Comparison of ENCODE assay signal across 23 cellular contexts in the genomic region with DNA sequence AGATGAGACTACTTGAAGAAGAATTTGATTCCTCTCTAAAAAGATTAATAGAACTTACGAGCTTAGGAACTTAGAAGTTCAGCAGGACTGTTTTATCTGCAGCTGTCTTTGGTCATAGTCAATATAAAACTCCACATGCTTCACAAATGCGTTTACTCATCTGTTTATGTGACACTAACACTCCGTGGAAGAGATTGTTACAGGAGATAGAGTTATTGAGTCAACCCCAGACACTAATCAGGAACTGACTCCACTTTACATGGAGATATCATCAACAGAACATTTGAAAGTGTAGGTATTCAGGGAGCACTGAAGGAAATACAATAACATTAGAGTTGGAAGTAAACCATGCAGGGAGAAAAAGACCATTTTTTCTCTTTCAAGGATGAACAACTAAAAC.
A peak's percentile ranks its signal among the peaks of the same experiment; 100 is the strongest.
DNase-seq lines count a peak whose midpoint lies in the region; ATAC-seq, FAIRE-seq and TF ChIP-seq lines count a peak whose summit lies in the region.
"Had no signal": no experiment of that assay in that cellular context is flagged by ENCODE, and none has a peak within 500 bp of the region (broad histone marks: within the 10 kb centered on the region; RNA-seq: fewer than 3 reads in every experiment).

No MANE protein-coding gene starts in this region.

- no peak overlapping the region for H3K14ac ChIP-seq in IMR-90 (replicated peaks; ENCODE audit: low read depth, low read length)

- H3K9me1 ChIP-seq in IMR-90 (ENCODE audit: insufficient read depth, low read length) = no peaks in the 10 kb centered on the region

- no peak overlapping the region for H4K5ac ChIP-seq in IMR-90 (ENCODE audit: low read depth, low read length)

- H2BK5ac ChIP-seq in IMR-90 (ENCODE audit: low read depth, low read length, poor library complexity, severe bottlenecking) = no peak overlapping the region

- no peak overlapping the region for H2BK120ac ChIP-seq in IMR-90 (ENCODE audit: low read depth, low read length)

- H3K27me3 ChIP-seq in IMR-90 (ENCODE audit: control insufficient read depth, insufficient read depth, low read length) = no peaks in the 10 kb centered on the region
- no peaks in the 10 kb centered on the region for H3K27me3 ChIP-seq in SU-DHL-6 (ENCODE audit: low read length)
- H3K27me3 ChIP-seq: BE2C had no signal

- H3K36me3 Mint-ChIP-seq in mesothelial cell of epicardium = peaks cover 6% of the 10 kb centered on the region
- H3K36me3 Mint-ChIP-seq: CD4-positive, alpha-beta memory T cell had no signal

- H4K91ac ChIP-seq in IMR-90 (ENCODE audit: insufficient read depth, low read depth, low read length) = no peak overlapping the region

- H3K4ac ChIP-seq in IMR-90 (ENCODE audit: low read depth, low read length) = no peak overlapping the region

- H3K9me3 Mint-ChIP-seq in mesothelial cell of epicardium = peaks cover 15% of the 10 kb centered on the region
- H3K9me3 Mint-ChIP-seq: CD4-positive, alpha-beta memory T cell had no signal

- CTCF ChIA-PET in IMR-90 (lab: Yijun Ruan, JAX) = no interaction called here

- no peak overlapping the region for H3K56ac ChIP-seq in IMR-90 (ENCODE audit: extremely low read depth, insufficient read depth, low read length)

- no peak overlapping the region for H3K18ac ChIP-seq in IMR-90 (ENCODE audit: low read depth, low read length)

- H3K4me2 ChIP-seq in IMR-90 (ENCODE audit: low read depth, low read length) (no peak overlapping the region), SU-DHL-6 (ENCODE audit: low read depth, low read length, poor library complexity, severe bottlenecking) (no peak overlapping the region)

- TF ChIP-seq CTCF in IMR-90 (conservative IDR thresholded peaks at IDR 0.05; ENCODE audit: low read depth, low read length) = no peak
- TF ChIP-seq CTCF in SU-DHL-6 (IDR thresholded peaks at IDR 0.05; ENCODE audit: insufficient read depth, low read length, poor library complexity, severe bottlenecking) = no peak
- TF ChIP-seq CTCF in mesothelial cell of epicardium (IDR thresholded peaks at IDR 0.05; ENCODE audit: unreplicated experiment) = no peak

- H4K8ac ChIP-seq in IMR-90 (ENCODE audit: low read depth in 2 of 2, low read length in 2 of 2) = no peak overlapping the region

- H3K79me1 ChIP-seq in IMR-90 (ENCODE audit: low read depth in 1 of 2, low read length in 2 of 2) = no peaks in the 10 kb centered on the region

- peaks cover 13% of the 10 kb centered on the region for H3K4me1 Mint-ChIP-seq in mesothelial cell of epicardium
- H3K4me1 Mint-ChIP-seq: CD4-positive, alpha-beta memory T cell had no signal

- POLR2A ChIA-PET in IMR-90 (lab: Charles Lee; ENCODE audit: unreplicated experiment) = no interaction called here

- peak overlapping the region; percentile 7 for H3K27ac Mint-ChIP-seq in mesothelial cell of epicardium
- H3K27ac Mint-ChIP-seq: CD4-positive, alpha-beta memory T cell; HFFc6 had no signal

- no peak overlapping the region for H2AK9ac ChIP-seq in IMR-90 (replicated peaks; ENCODE audit: low read depth, low read length, poor library complexity)

- in situ Hi-C loops in IMR-90 (cut with MboI; ENCODE audit: low sequenced_read_pairs) = no loop called here

- TF ChIP-seq POLR2A in IMR-90 (IDR thresholded peaks at IDR 0.05; ENCODE audit: low read depth, low read length) = no peak

- H4K20me1 ChIP-seq in IMR-90 (ENCODE audit: insufficient read depth, low read length) (no peaks in the 10 kb centered on the region), SU-DHL-6 (ENCODE audit: low read depth, low read length) (no peaks in the 10 kb centered on the region)

- BruUV-seq in IMR-90 (replicated peaks; lab: Mats Ljungman, UMichigan) = no TSS peak

- no peak overlapping the region for H3K9ac ChIP-seq in IMR-90 (ENCODE audit: low read depth, low read length)
- H3K9ac ChIP-seq in SU-DHL-6 (ENCODE audit: low read length) = no peak overlapping the region

- H3K4me3 Mint-ChIP-seq in mesothelial cell of epicardium = no peak overlapping the region
- H3K4me3 Mint-ChIP-seq: CD4-positive, alpha-beta memory T cell; HFFc6 had no signal

- no peak overlapping the region for H3K23ac ChIP-seq in IMR-90 (ENCODE audit: low read depth, low read length)

- FAIRE-seq in frontal cortex (lab: Jason Lieb, UNC) = no peak
- FAIRE-seq: A204.1, D721Med, GM19239, HepG2, HTR-8/SVneo had no signal

- dilution Hi-C loops in IMR-90 (cut with HindIII; ENCODE audit: low sequenced_read_pairs, unreplicated experiment) = no loop called here

- H2BK20ac ChIP-seq in IMR-90 (ENCODE audit: low read depth, low read length) = no peak overlapping the region

- no peak overlapping the region for H3K4me3 ChIP-seq in IMR-90 (ENCODE audit: insufficient read depth, low read depth, low read length)
- no peak overlapping the region for H3K4me3 ChIP-seq in SU-DHL-6 (ENCODE audit: insufficient read depth, low read length, poor library complexity, severe bottlenecking)

- no peaks in the 10 kb centered on the region for H3K79me2 ChIP-seq in SU-DHL-6 (ENCODE audit: insufficient read depth, low read length)

- no peak overlapping the region for H2AK5ac ChIP-seq in IMR-90 (ENCODE audit: low read depth, low read length)

- ATAC-seq in IMR-90 (ENCODE audit: low read depth) (0 out of 2 replicates have a peak, but pooled peaks have one; percentile 14), HG03442 (IDR thresholded peaks at IDR 0.05; ENCODE audit: unreplicated experiment) (no peak)
- ATAC-seq in stimulated activated naive CD8-positive, alpha-beta T cell treated with anti-CD3 and anti-CD28 coated beads, Interleukin-15, Interleukin-2, amounts not matched to agents 100 U/mL and 50 U/mL, for 24 hours = no peak
- ATAC-seq: HepG2 had no signal

- H3K27ac ChIP-seq in IMR-90 (ENCODE audit: insufficient read depth, low read length) (no peak overlapping the region), SU-DHL-6 (ENCODE audit: low read depth, low read length) (no peak overlapping the region)
- H3K27ac ChIP-seq: C4-2B had no signal

- TF ChIP-seq RAD21 in IMR-90 (IDR thresholded peaks at IDR 0.05; ENCODE audit: low read length) = no peak

- no CpG with 5 or more reads among the region's 3 CpGs for WGBS in IMR-90 (ENCODE audit: extremely low coverage in 2 of 2, insufficient read length in 1 of 2), 2 experiments

- intact Hi-C loops in IMR-90 (cut with micrococcal nuclease) = no loop called here

- no peak overlapping the region for H2BK15ac ChIP-seq in IMR-90 (ENCODE audit: low read depth, low read length)

- no peaks in the 10 kb centered on the region for H3K36me3 ChIP-seq in IMR-90 (ENCODE audit: control insufficient read depth, insufficient read depth, low read length)
- H3K36me3 ChIP-seq in SU-DHL-6 (ENCODE audit: low read length) = no peaks in the 10 kb centered on the region
- H3K36me3 ChIP-seq: BE2C had no signal

- DNase-seq in IMR-90 (peak; percentile 33), fibroblast of peridontal ligament (ENCODE audit: extremely low read depth) (peak; percentile 2), mesothelial cell of epicardium (ENCODE audit: low spot score in 2 of 2, unreplicated experiment in 2 of 2) (no peak), frontal cortex (ENCODE audit: low spot score in 2 of 2) (no peak)
- DNase-seq in stimulated activated naive CD4-positive, alpha-beta T cell (lab: John Stamatoyannopoulos, UW) = no peak
- no peak for DNase-seq in stimulated activated naive CD8-positive, alpha-beta T cell treated with anti-CD3 and anti-CD28 coated beads, Interleukin-15, Interleukin-2, amounts not matched to agents 100 U/mL and 50 U/mL, for 24 hours
- DNase-seq: BE2C; CD4-positive, alpha-beta memory T cell; COR-L47; DMS153; DMS79 treated with DMSO at 0.1 percent for 48 hours; EL; GDM1; HCEC 1CT; HFFc6 had no signal

- no peaks in the 10 kb centered on the region for H3F3A ChIP-seq in SU-DHL-6 (ENCODE audit: insufficient read depth)

- H3K9me3 ChIP-seq in IMR-90 (ENCODE audit: control insufficient read depth, insufficient read depth, low read length) (no peaks in the 10 kb centered on the region), SU-DHL-6 (ENCODE audit: insufficient read depth, low read length) (no peaks in the 10 kb centered on the region)
- H3K9me3 ChIP-seq: BE2C had no signal

- no peak overlapping the region for H2AFZ ChIP-seq in IMR-90 (replicated peaks; ENCODE audit: low read length, poor library complexity)
- H2AFZ ChIP-seq in SU-DHL-6 (ENCODE audit: low read depth, low read length, severe bottlenecking) = peak overlapping the region; percentile 21

- H3K4me1 ChIP-seq in IMR-90 (ENCODE audit: control insufficient read depth, insufficient read depth, low read length) = no peaks in the 10 kb centered on the region
- H3K4me1 ChIP-seq: BE2C had no signal

- no peaks in the 10 kb centered on the region for H3K27me3 Mint-ChIP-seq in mesothelial cell of epicardium (ENCODE audit: low read depth)

- no peaks in the 10 kb centered on the region for H3K9me2 ChIP-seq in SU-DHL-6 (replicated peaks; ENCODE audit: insufficient read depth, low read length)

TF ChIP-seq in IMR-90, 13 proteins besides CTCF, POLR2A, EP300 and RAD21:
- TF ChIP-seq MAZ (IDR thresholded peaks at IDR 0.05; ENCODE audit: borderline replicate concordance, low read depth, low read length) (no peak), RCOR1 (IDR thresholded peaks at IDR 0.05; ENCODE audit: insufficient replicate concordance, low read length) (no peak), USF2 (IDR thresholded peaks at IDR 0.05; ENCODE audit: low read depth, low read length) (no peak), CEBPB (IDR thresholded peaks at IDR 0.05; ENCODE audit: low read depth, low read length) (no peak), MXI1 (IDR thresholded peaks at IDR 0.05; ENCODE audit: borderline replicate concordance, low read depth, low read length) (no peak), SMC3 (IDR thresholded peaks at IDR 0.05; ENCODE audit: low read depth, low read length) (no peak)
- TF ChIP-seq, protein P1, sequence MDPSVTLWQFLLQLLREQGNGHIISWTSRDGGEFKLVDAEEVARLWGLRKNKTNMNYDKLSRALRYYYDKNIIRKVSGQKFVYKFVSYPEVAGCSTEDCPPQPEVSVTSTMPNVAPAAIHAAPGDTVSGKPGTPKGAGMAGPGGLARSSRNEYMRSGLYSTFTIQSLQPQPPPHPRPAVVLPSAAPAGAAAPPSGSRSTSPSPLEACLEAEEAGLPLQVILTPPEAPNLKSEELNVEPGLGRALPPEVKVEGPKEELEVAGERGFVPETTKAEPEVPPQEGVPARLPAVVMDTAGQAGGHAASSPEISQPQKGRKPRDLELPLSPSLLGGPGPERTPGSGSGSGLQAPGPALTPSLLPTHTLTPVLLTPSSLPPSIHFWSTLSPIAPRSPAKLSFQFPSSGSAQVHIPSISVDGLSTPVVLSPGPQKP (IDR thresholded peaks at IDR 0.05; ENCODE audit: borderline replicate concordance, low read depth, low read length) = no peak

Comparison
In these comparisons a context has a peak if more than half of its experiments do, and no peak if none do; other contexts are left out.
1. DNase-seq: peak in IMR-90 (single experiment) and fibroblast of peridontal ligament (single experiment); none in mesothelial cell of epicardium (0 of 2), stimulated activated naive CD4-positive, alpha-beta T cell (0 of 6), stimulated activated naive CD8-positive, alpha-beta T cell treated with anti-CD3 and anti-CD28 coated beads, Interleukin-15, Interleukin-2, amounts not matched to agents 100 U/mL and 50 U/mL, for 24 hours (single experiment) and frontal cortex (0 of 2).